8 cellular contexts compared by ENCODE assay signal in the genomic region with DNA sequence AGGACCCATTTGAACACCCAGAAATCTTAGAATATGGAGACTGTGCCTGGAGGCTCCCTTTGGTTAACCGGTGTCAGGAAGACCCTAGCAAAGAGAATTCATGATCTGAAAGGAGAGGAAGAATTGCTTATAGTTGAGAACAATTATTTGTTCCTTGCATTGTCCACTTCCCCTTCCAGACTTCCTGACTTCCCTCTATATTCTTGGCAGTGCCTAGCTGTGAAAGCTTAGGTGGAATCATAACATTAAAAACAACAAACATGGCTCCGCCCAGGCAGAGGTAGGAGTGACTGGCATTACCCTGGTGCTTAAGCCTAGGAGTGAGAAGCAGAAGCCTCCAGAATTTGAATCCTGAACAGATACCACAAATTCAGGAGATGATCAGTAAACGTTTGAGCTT. TPM values are rescaled to one million over a fixed set of nuclear protein-coding genes. Genes with fewer than 3 reads are reported as not detected.
A peak's percentile ranks its signal among the peaks of the same experiment; 100 is the strongest.
DNase-seq lines count a peak whose midpoint lies in the region; ATAC-seq and TF ChIP-seq lines count a peak whose summit lies in the region.

No MANE protein-coding gene starts in this region.

- peaks cover 61% of the 10 kb centered on the region for H3K79me2 ChIP-seq in HCT116 (ENCODE audit: insufficient read depth, low read length)

- H3K4me3 ChIP-seq in AG10803 (ENCODE audit: low read length) (peak overlapping the region; percentile 83; the same call in 1 of the 2 replicates), HCT116 (replicated peaks in 1 of 2; ENCODE audit: low read depth in 1 of 2, low read length in 2 of 2) (peak overlapping the region; percentile 83 to 88), iPS-20b (ENCODE audit: low read length) (peak overlapping the region; percentile 97)

- peaks cover 0 to 6% of the 10 kb centered on the region in 2 experiments; a peak in 1 of 4 replicates for H3K36me3 ChIP-seq in HCT116 (ENCODE audit: control insufficient read depth in 1 of 2, insufficient read depth in 2 of 2, low read length in 2 of 2)
- H3K36me3 ChIP-seq in iPS-20b (ENCODE audit: insufficient read depth, low read depth, low read length), result peaks cover 30% of the 10 kb centered on the region

- no peak for TF ChIP-seq CTCF in AG10803 (conservative IDR thresholded peaks at IDR 0.05; ENCODE audit: low read length)
- no peak for TF ChIP-seq CTCF in HCT116 (IDR thresholded peaks at IDR 0.05 in 2 of 3, conservative IDR thresholded peaks at IDR 0.05 in 1 of 3; ENCODE audit: borderline replicate concordance in 1 of 3, insufficient read depth in 1 of 3, low read depth in 2 of 3, low read length in 2 of 3)

- POLR2A ChIA-PET in HCT116 (lab: Charles Lee), result interaction anchor here (2.5 kb wide), 1 partner anchor 9 kb away, joined by 8 read pairs; no protein-coding TSS in a partner anchor
- POLR2A ChIA-PET in activated CD8-positive, alpha-beta T cell treated with anti-CD3 and anti-CD28 coated beads, Interleukin-2, amount 10 ng/mL, durations not matched to agents 7 days and 5 days (lab: Charles Lee), result interaction anchor here (1.1 kb wide), 1 partner anchor 100 kb away, joined by 3 read pairs; no protein-coding TSS in a partner anchor

- CTCF ChIA-PET in HCT116 (lab: Charles Lee), result no interaction called here
- CTCF ChIA-PET in activated CD8-positive, alpha-beta T cell treated with anti-CD3 and anti-CD28 coated beads, Interleukin-2, amount 10 ng/mL, durations not matched to agents 7 days and 5 days (lab: Charles Lee), result interaction anchor here (0.6 to 1.2 kb wide), 3 partner anchors 54 to 225 kb away, joined by 3 read pairs; no protein-coding TSS in a partner anchor

- peak overlapping the region; percentile 81; the same call in 1 of the 2 replicates for H3K9ac ChIP-seq in HCT116 (ENCODE audit: low read length)
- H3K9ac ChIP-seq in iPS-20b (ENCODE audit: low read depth, low read length), result peak overlapping the region; percentile 84; the same call in 1 of the 2 replicates

- H3K4me1 Mint-ChIP-seq in activated CD8-positive, alpha-beta T cell treated with anti-CD3 and anti-CD28 coated beads, Interleukin-2, amount 10 ng/mL, durations not matched to agents 7 days and 5 days (ENCODE audit: low read depth), result peaks cover 24% of the 10 kb centered on the region

- no peak overlapping the region for H3K27ac Mint-ChIP-seq in activated CD8-positive, alpha-beta T cell treated with anti-CD3 and anti-CD28 coated beads, Interleukin-2, amount 10 ng/mL, durations not matched to agents 7 days and 5 days

- H3K27ac ChIP-seq in HCT116 (ENCODE audit: low read depth, low read length) (peak overlapping the region; percentile 87), iPS-20b (ENCODE audit: low read length) (no peak overlapping the region)

- TF ChIP-seq POLR2A in HCT116 (IDR thresholded peaks at IDR 0.05; ENCODE audit: borderline replicate concordance, extremely low read depth, insufficient read depth, insufficient read length), result no peak

- peak overlapping the region; percentile 85 for H3K4me2 ChIP-seq in HCT116 (ENCODE audit: low read length)

- no TSS peak for BruUV-seq in HCT116 (replicated peaks; lab: Mats Ljungman, UMichigan)

- RAD21 ChIA-PET in HCT116 (lab: Charles Lee; ENCODE audit: low non-redundant PET in 1 of 2, low total read pairs in 2 of 2, uncharacterized antibody in 2 of 2, unreplicated experiment in 2 of 2), result no interaction called here

- ATAC-seq in HCT116, result no peak
- no peak for ATAC-seq in activated CD8-positive, alpha-beta T cell treated with anti-CD3 and anti-CD28 coated beads, Interleukin-2, amount 10 ng/mL, durations not matched to agents 7 days and 5 days

- no peak for DNase-seq in AG10803 (ENCODE audit: low read depth)
- DNase-seq in HCT116 (ENCODE audit: low read depth, low spot score), result no peak
- DNase-seq in activated CD8-positive, alpha-beta T cell treated with anti-CD3 and anti-CD28 coated beads, Interleukin-2, amount 10 ng/mL, durations not matched to agents 7 days and 5 days, result no peak
- DNase-seq in AML-193 (lab: John Stamatoyannopoulos, UW), result no peak
- DNase-seq in SHP77 (lab: John Stamatoyannopoulos, UW), result no peak
- no peak for DNase-seq in amniotic stem cell (lab: John Stamatoyannopoulos, UW)
- no peak for DNase-seq in NCI-H2171 treated with DMSO at 0.1 percent for 48 hours (lab: John Stamatoyannopoulos, UW)

- H3K9me3 ChIP-seq in HCT116 (ENCODE audit: control insufficient read depth in 1 of 2, insufficient read depth in 1 of 2, low read depth in 1 of 2, low read length in 2 of 2) (no peaks in the 10 kb centered on the region), iPS-20b (ENCODE audit: insufficient read depth, low read depth, low read length) (no peaks in the 10 kb centered on the region)

- H2AFZ ChIP-seq in HCT116 (ENCODE audit: low read depth, low read length, poor library complexity, severe bottlenecking), result no peak overlapping the region

- peaks cover 15 to 24% of the 10 kb centered on the region in 2 experiments; a peak in 3 of 4 replicates for H3K4me1 ChIP-seq in HCT116 (ENCODE audit: control insufficient read depth in 1 of 2, insufficient read depth in 2 of 2, low read length in 2 of 2)
- peaks cover 7% of the 10 kb centered on the region; the same call in 1 of the 2 replicates for H3K4me1 ChIP-seq in iPS-20b (ENCODE audit: insufficient read depth, low read length)

- peak overlapping the region; percentile 96 for H3K4me3 Mint-ChIP-seq in activated CD8-positive, alpha-beta T cell treated with anti-CD3 and anti-CD28 coated beads, Interleukin-2, amount 10 ng/mL, durations not matched to agents 7 days and 5 days

- no peaks in the 10 kb centered on the region for H4K20me1 ChIP-seq in HCT116 (ENCODE audit: insufficient read depth)

- no peaks in the 10 kb centered on the region for H3K9me2 ChIP-seq in HCT116 (ENCODE audit: insufficient read depth)

- no peaks in the 10 kb centered on the region for H3K9me3 Mint-ChIP-seq in activated CD8-positive, alpha-beta T cell treated with anti-CD3 and anti-CD28 coated beads, Interleukin-2, amount 10 ng/mL, durations not matched to agents 7 days and 5 days (ENCODE audit: insufficient read depth)

- H3K36me3 Mint-ChIP-seq in activated CD8-positive, alpha-beta T cell treated with anti-CD3 and anti-CD28 coated beads, Interleukin-2, amount 10 ng/mL, durations not matched to agents 7 days and 5 days (ENCODE audit: low read depth), result peaks cover 28% of the 10 kb centered on the region

- no peak for TF ChIP-seq RAD21 in HCT116 (IDR thresholded peaks at IDR 0.05; ENCODE audit: low read depth)

- H3K27me3 Mint-ChIP-seq in activated CD8-positive, alpha-beta T cell treated with anti-CD3 and anti-CD28 coated beads, Interleukin-2, amount 10 ng/mL, durations not matched to agents 7 days and 5 days (ENCODE audit: low read depth), result peaks cover 2% of the 10 kb centered on the region

- H3K27me3 ChIP-seq in HCT116 (ENCODE audit: insufficient read depth, low read length), result no peaks in the 10 kb centered on the region
- H3K27me3 ChIP-seq in iPS-20b (ENCODE audit: insufficient read depth, low read length), result peaks cover 26% of the 10 kb centered on the region

- intact Hi-C loops in HCT116 (cut with micrococcal nuclease), result loop anchor here (5.0 kb wide), 3 partner anchors 58 to 243 kb away; a partner anchor contains a TSS

TF ChIP-seq in HCT116, 20 proteins besides CTCF, POLR2A, EP300 and RAD21:
- TF ChIP-seq FOSL1 (IDR thresholded peaks at IDR 0.05; ENCODE audit: low read depth) (no peak), ZFX (IDR thresholded peaks at IDR 0.05) (no peak), SRF (IDR thresholded peaks at IDR 0.05; ENCODE audit: low read depth) (no peak), SP1 (IDR thresholded peaks at IDR 0.05; ENCODE audit: low read depth) (no peak), YY1 (IDR thresholded peaks at IDR 0.05; ENCODE audit: extremely low read depth, insufficient replicate concordance, low read depth, low read length) (no peak), EZH2phosphoT487 (IDR thresholded peaks at IDR 0.05; ENCODE audit: borderline replicate concordance) (no peak), EGR1 (IDR thresholded peaks at IDR 0.05; ENCODE audit: low read depth) (no peak), JUND (IDR thresholded peaks at IDR 0.05) (no peak)
- TF ChIP-seq, protein P1, sequence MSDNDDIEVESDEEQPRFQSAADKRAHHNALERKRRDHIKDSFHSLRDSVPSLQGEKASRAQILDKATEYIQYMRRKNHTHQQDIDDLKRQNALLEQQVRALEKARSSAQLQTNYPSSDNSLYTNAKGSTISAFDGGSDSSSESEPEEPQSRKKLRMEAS (IDR thresholded peaks at IDR 0.05), result no peak

RNA-seq across cellular contexts. Expression of a gene that starts 1.9 kb away (rescaled TPM):
- total RNA-seq in HCT116 (2021; ENCODE audit: unreplicated experiment), result 58.7 TPM
- 13.2 and 18.0 TPM in 2 replicates for polyA plus RNA-seq in HCT116 (2012)
- 10 to 100 TPM; 36.0 to 37.6 TPM for total RNA-seq in activated CD8-positive, alpha-beta T cell treated with anti-CD3 and anti-CD28 coated beads, Interleukin-2, amount 10 ng/mL, durations not matched to agents 7 days and 5 days

RNA-seq across cellular contexts. Expression of a gene that starts 50.4 kb away (rescaled TPM):
- 11.0 TPM for total RNA-seq in HCT116 (2021; ENCODE audit: unreplicated experiment)
- 1.4 and 1.6 TPM in 2 replicates for polyA plus RNA-seq in HCT116 (2012)
- total RNA-seq in activated CD8-positive, alpha-beta T cell treated with anti-CD3 and anti-CD28 coated beads, Interleukin-2, amount 10 ng/mL, durations not matched to agents 7 days and 5 days, result 1 to 10 TPM; 6.4 to 7.8 TPM

RNA-seq across cellular contexts. Expression of a gene that starts 58.4 kb away (rescaled TPM):
- total RNA-seq in HCT116 (2021; ENCODE audit: unreplicated experiment), result 57.7 TPM
- 22.1 and 25.0 TPM in 2 replicates for polyA plus RNA-seq in HCT116 (2012)
- 10 to 100 TPM; 34.3 to 38.1 TPM for total RNA-seq in activated CD8-positive, alpha-beta T cell treated with anti-CD3 and anti-CD28 coated beads, Interleukin-2, amount 10 ng/mL, durations not matched to agents 7 days and 5 days
